In genomic region chr3:39725321-39725720, GRCh38 we compare ENCODE assay signal across 3 cellular contexts.
"Had no signal": no experiment of that assay in that cellular context is flagged by ENCODE, and none has a peak within 500 bp of the region (broad histone marks: within the 10 kb centered on the region; RNA-seq: fewer than 3 reads in every experiment).

No MANE protein-coding gene starts in this region.

- DNase-seq: GDM1, GF-D8 had no signal

- H3K4me3 ChIP-seq: GM12878 had no signal
